ENCODE assay signal across 8 cellular contexts in the genomic region with DNA sequence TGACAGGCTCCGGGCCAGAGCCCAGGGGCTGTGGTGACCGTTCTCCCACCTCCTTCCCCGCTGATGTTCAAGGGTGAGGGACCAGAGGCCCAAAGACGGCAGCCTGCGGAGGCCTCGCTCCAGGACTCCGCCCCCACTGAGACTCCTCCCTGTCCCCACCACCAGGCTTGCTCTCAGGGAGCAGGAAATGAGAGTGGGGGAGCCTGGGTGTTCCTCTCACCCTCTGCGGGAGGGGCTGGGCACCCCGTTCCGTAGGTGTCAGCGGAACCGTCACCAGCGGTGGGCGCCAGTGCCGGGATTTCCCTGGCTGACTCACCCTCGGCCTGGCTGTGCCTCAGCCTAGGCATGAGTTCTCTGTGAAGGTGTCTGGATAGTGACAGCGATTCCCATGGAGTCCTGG. TPM values are rescaled to one million over a fixed set of nuclear protein-coding genes. Genes with fewer than 3 reads are reported as not detected.
DNase-seq lines count a peak whose midpoint lies in the region; ATAC-seq lines count a peak whose summit lies in the region.

No MANE protein-coding gene starts in this region.

- no peaks in the 10 kb centered on the region for H3K36me3 ChIP-seq in duodenal mucosa (ENCODE audit: control insufficient read depth in 1 of 2, insufficient read depth in 2 of 2, low read length in 2 of 2)
- no peaks in the 10 kb centered on the region for H3K36me3 ChIP-seq in mucosa of rectum (ENCODE audit: control insufficient read depth in 2 of 2, insufficient read depth in 2 of 2, low read length in 2 of 2)

- DNase-seq in LHCN-M2 (ENCODE audit: low read depth) (peak; percentile 57), NCI-H748 (lab: John Stamatoyannopoulos, UW; ENCODE audit: unreplicated experiment) (no peak), NCI-H1048 (lab: John Stamatoyannopoulos, UW) (no peak)
- DNase-seq in activated CD8-positive, alpha-beta memory T cell treated with anti-CD3 and anti-CD28 coated beads for 24 hours: peak; percentile 93
- DNase-seq in stimulated activated CD8-positive, alpha-beta memory T cell treated with anti-CD3 and anti-CD28 coated beads, Interleukin-7, amount 100 ng/mL, for 48 hours (ENCODE audit: extremely low read depth in 1 of 2, low read depth in 1 of 2): peak; percentile 86 to 92

- H3K27ac ChIP-seq in duodenal mucosa (ENCODE audit: low read depth, low read length): peak overlapping the region; percentile 43
- H3K27ac ChIP-seq in mucosa of rectum (ENCODE audit: low read depth in 2 of 2, low read length in 2 of 2): peak overlapping the region; percentile 60 to 71

- H3K9me3 ChIP-seq in duodenal mucosa (ENCODE audit: control insufficient read depth in 1 of 2, low read length in 2 of 2) (no peaks in the 10 kb centered on the region), mucosa of rectum (ENCODE audit: control insufficient read depth in 2 of 2, low read length in 2 of 2) (no peaks in the 10 kb centered on the region)

- peak overlapping the region; percentile 28 to 66 for H3K9ac ChIP-seq in duodenal mucosa (ENCODE audit: low read depth in 1 of 2, low read length in 2 of 2)
- H3K9ac ChIP-seq in mucosa of rectum (ENCODE audit: low read depth in 1 of 2, low read length in 2 of 2): peak overlapping the region; percentile 70 to 78

- H3K4me3 ChIP-seq in duodenal mucosa (ENCODE audit: low read depth in 1 of 2, low read length in 2 of 2) (peak overlapping the region; percentile 61 to 64), mucosa of rectum (ENCODE audit: low read length in 2 of 2) (peak overlapping the region; percentile 22 to 60)

- H3K27me3 ChIP-seq in duodenal mucosa (ENCODE audit: control insufficient read depth in 1 of 2, insufficient read depth in 2 of 2, low read length in 2 of 2) (no peaks in the 10 kb centered on the region), mucosa of rectum (ENCODE audit: control insufficient read depth in 2 of 2, insufficient read depth in 2 of 2, low read length in 2 of 2) (no peaks in the 10 kb centered on the region)

- peaks cover 75 to 79% of the 10 kb centered on the region in 2 donors for H3K4me1 ChIP-seq in duodenal mucosa (ENCODE audit: control insufficient read depth in 1 of 2, insufficient read depth in 2 of 2, low read length in 2 of 2)
- H3K4me1 ChIP-seq in mucosa of rectum (ENCODE audit: control insufficient read depth in 2 of 2, insufficient read depth in 2 of 2, low read length in 2 of 2): peaks cover 72 to 85% of the 10 kb centered on the region in 2 donors

- peak; percentile 80 for ATAC-seq in GM18861 (IDR thresholded peaks at IDR 0.05; ENCODE audit: unreplicated experiment)

RNA-seq across cellular contexts. Expression of gene DAGLA, which starts 15.7 kb away (rescaled TPM):
- 3.8 and 4.0 TPM in 2 replicates for total RNA-seq in LHCN-M2 (2014; rRNA removed)
- 1.7 TPM for polyA plus RNA-seq in LHCN-M2 (2012)

RNA-seq across cellular contexts. Expression of gene MYRF, which starts 56.5 kb away (rescaled TPM):
- total RNA-seq in LHCN-M2 (2014; rRNA removed): 0.17 and 0.26 TPM in 2 replicates
- 0.38 TPM for polyA plus RNA-seq in LHCN-M2 (2012)

Comparison
In these comparisons a context has a peak if more than half of its experiments do, and no peak if none do; other contexts are left out.
1. DNase-seq: peak in LHCN-M2 (single experiment), activated CD8-positive, alpha-beta memory T cell treated with anti-CD3 and anti-CD28 coated beads for 24 hours (single experiment) and stimulated activated CD8-positive, alpha-beta memory T cell treated with anti-CD3 and anti-CD28 coated beads, Interleukin-7, amount 100 ng/mL, for 48 hours (2 of 2); none in NCI-H748 (single experiment) and NCI-H1048 (single experiment).